19 cellular contexts compared by ENCODE assay signal in the genomic region with DNA sequence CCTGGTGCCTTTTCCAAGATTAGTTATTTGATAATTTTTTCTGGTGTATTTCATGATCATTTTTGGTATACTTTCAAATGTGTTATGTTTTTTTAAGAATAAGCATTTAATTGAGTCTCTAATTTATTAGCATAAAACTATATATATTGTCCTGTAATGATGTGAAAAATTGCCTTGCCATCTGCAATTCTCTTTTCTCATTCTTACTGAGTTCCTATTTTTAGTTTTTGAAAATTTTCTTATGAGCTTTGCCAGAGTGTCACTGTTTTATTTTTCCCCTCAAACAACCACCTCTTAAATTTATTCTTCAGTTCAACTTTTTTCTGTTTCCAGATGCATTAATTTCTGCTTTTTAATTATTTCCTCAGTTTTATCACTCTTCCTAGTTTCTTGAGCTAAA. TPM values are rescaled to one million over a fixed set of nuclear protein-coding genes. Genes with fewer than 3 reads are reported as not detected.
"Had no signal": no experiment of that assay in that cellular context is flagged by ENCODE, and none has a peak within 500 bp of the region (broad histone marks: within the 10 kb centered on the region; RNA-seq: fewer than 3 reads in every experiment).

No MANE protein-coding gene starts in this region.

- H3K27ac ChIP-seq: body of pancreas, coronary artery, esophagus muscularis mucosa, hepatocyte, left ventricle myocardium inferior, right atrium auricular region, upper lobe of left lung had no signal

- H3K9me3 ChIP-seq: body of pancreas, esophagus muscularis mucosa, left ventricle myocardium inferior, right atrium auricular region, upper lobe of left lung had no signal

- ATAC-seq: body of pancreas; stimulated activated naive CD8-positive, alpha-beta T cell treated with anti-CD3 and anti-CD28 coated beads, Interleukin-15, amount 100 ng/mL, for 72 hours had no signal

- H3K9me3 Mint-ChIP-seq: activated CD4-positive, alpha-beta T cell treated with anti-CD3 and anti-CD28 coated beads, Interleukin-2, amount 10 ng/mL, durations not matched to agents 24 days and 14 days; nephron progenitor cell; stimulated activated naive CD8-positive, alpha-beta T cell treated with anti-CD3 and anti-CD28 coated beads, Interleukin-15, amount 100 ng/mL, for 72 hours had no signal

- H3K4me1 Mint-ChIP-seq: nephron progenitor cell had no signal

- H3K27ac Mint-ChIP-seq: activated CD4-positive, alpha-beta T cell treated with anti-CD3 and anti-CD28 coated beads, Interleukin-2, amount 10 ng/mL, durations not matched to agents 24 days and 14 days; nephron progenitor cell; progenitor cell of endocrine pancreas had no signal

- H3K4me1 ChIP-seq: body of pancreas, esophagus muscularis mucosa, left ventricle myocardium inferior, right atrium auricular region, upper lobe of left lung had no signal

- DNase-seq: activated CD4-positive, alpha-beta T cell treated with anti-CD3 and anti-CD28 coated beads, Interleukin-2, amount 10 ng/mL, durations not matched to agents 24 days and 14 days; activated CD4-positive, CD25-positive, alpha-beta regulatory T cell; activated CD8-positive, alpha-beta memory T cell treated with anti-CD3 and anti-CD28 coated beads for 24 hours; activated naive CD4-positive, alpha-beta T cell treated with anti-CD3 and anti-CD28 coated beads, Interleukin-2, amount 50 U/mL, for 16 hours; amygdala; body of pancreas; caudate nucleus; left ventricle myocardium inferior; nephron progenitor cell; stimulated activated CD4-positive, alpha-beta T cell treated with anti-CD3 and anti-CD28 coated beads, Interleukin-15, amount 100 ng/mL, for 24 hours; stimulated activated CD4-positive, alpha-beta T cell treated with anti-CD3 and anti-CD28 coated beads, Interleukin-4, amount 100 ng/mL, for 1 hour; stimulated activated naive CD8-positive, alpha-beta T cell treated with anti-CD3 and anti-CD28 coated beads, Interleukin-15, amount 100 ng/mL, for 72 hours; upper lobe of left lung had no signal

- H3K36me3 ChIP-seq: esophagus muscularis mucosa, left ventricle myocardium inferior, right atrium auricular region, upper lobe of left lung had no signal

- H3K27me3 ChIP-seq: body of pancreas, esophagus muscularis mucosa, hepatocyte, right atrium auricular region, upper lobe of left lung had no signal

- H3K4me3 ChIP-seq: body of pancreas, coronary artery, esophagus muscularis mucosa, hepatocyte, left ventricle myocardium inferior, right atrium auricular region, upper lobe of left lung had no signal

- H3K27me3 Mint-ChIP-seq: activated CD4-positive, alpha-beta T cell treated with anti-CD3 and anti-CD28 coated beads, Interleukin-2, amount 10 ng/mL, durations not matched to agents 24 days and 14 days; stimulated activated naive CD8-positive, alpha-beta T cell treated with anti-CD3 and anti-CD28 coated beads, Interleukin-15, amount 100 ng/mL, for 72 hours had no signal

- H3K4me3 Mint-ChIP-seq: activated CD4-positive, alpha-beta T cell treated with anti-CD3 and anti-CD28 coated beads, Interleukin-2, amount 10 ng/mL, durations not matched to agents 24 days and 14 days; nephron progenitor cell; stimulated activated naive CD8-positive, alpha-beta T cell treated with anti-CD3 and anti-CD28 coated beads, Interleukin-15, amount 100 ng/mL, for 72 hours had no signal

RNA-seq across cellular contexts. Expression of a gene that starts 59.3 kb away (rescaled TPM):
- total RNA-seq: glomerular endothelial cell had no signal
